ENCODE assay signal across 1 cellular context in the genomic region with DNA sequence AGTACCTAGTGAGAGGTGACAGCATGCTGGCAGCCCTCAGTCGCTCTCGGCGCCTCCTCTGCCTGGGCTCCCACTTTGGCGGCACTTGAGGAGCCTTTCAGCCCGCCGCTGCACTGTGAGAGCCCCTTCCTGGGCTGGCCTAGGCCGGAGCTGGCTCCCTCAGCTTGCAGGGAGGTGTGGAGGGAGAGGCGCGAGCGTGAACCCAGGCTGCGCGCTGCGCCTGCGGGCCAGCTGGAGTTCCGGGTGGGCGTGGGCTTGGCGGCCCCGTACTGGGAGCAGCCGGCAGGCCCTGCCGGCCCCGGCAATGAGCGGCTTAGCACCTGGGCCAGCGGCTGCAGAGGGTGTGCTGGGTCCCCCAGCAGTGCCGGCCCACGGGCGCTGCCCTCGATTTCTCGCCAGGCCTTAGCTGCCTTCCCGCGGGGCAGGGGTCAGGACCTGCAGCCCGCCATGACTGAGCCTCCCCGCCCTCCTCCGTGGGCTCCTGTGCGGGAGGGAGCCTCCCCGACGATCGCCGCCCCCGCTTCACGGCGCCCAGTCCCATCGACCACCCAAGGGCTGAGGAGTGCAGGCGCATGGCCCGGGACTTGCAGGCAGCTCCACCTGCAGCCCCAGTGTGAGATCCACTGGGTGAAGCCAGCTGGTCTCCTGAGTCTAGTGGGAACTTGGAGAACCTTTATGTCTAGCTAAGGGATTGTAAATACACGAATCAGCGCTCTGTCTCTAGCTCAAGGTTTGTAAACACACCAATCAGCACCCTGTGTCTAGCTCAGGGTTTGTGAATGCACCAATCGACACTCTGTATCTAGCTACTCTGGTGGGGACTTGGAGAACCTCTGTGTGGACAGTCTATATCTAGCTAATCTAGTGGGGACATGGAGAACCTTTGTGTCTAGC.
TF ChIP-seq lines count a peak whose summit lies in the region.
"Not testable (repeated sequence)": the region's sequence is repeated elsewhere in the genome, so short reads cannot be mapped to it uniquely, and the experiment has no call there.

No MANE protein-coding gene starts in this region.

TF ChIP-seq in K562, 482 proteins besides CTCF, POLR2A, EP300 and RAD21 (continued from another document):
- TF ChIP-seq YY1 (IDR thresholded peaks at IDR 0.05; ENCODE audit: borderline replicate concordance in 1 of 3, control insufficient read depth in 1 of 3, extremely low read depth in 1 of 3, insufficient read depth in 3 of 3, insufficient read length in 1 of 3, insufficient replicate concordance in 2 of 3, low read depth in 1 of 3, low read length in 2 of 3) (peak in 1 of 3 experiments; percentile 27), RBM25 (IDR thresholded peaks at IDR 0.05; ENCODE audit: low read depth, low read length, severe bottlenecking) (peak; percentile 39), ZFX (CRISPR knock-in tag; IDR thresholded peaks at IDR 0.05) (peak; percentile 15; the same call in 1 of the 2 replicates), ZBTB7A (IDR thresholded peaks at IDR 0.05; ENCODE audit: borderline replicate concordance, control insufficient read depth, low read depth, low read length) (peak; percentile 19; the same call in 1 of the 2 replicates), ATF1 (tag; IDR thresholded peaks at IDR 0.05) (0 out of 2 replicates have a peak, but pooled peaks have one; percentile 24), NR2C2 (tag; IDR thresholded peaks at IDR 0.05) (peak; percentile 45), MBD2 (IDR thresholded peaks at IDR 0.05; ENCODE audit: borderline replicate concordance, low read depth) (peak; percentile 58; the same call in 1 of the 2 replicates), POLR2G (IDR thresholded peaks at IDR 0.05; ENCODE audit: low read depth, low read length) (peak; percentile 54), PHF8 (IDR thresholded peaks at IDR 0.05; ENCODE audit: borderline replicate concordance, low read length) (peak; percentile 16; the same call in 1 of the 2 replicates), NONO (IDR thresholded peaks at IDR 0.05; ENCODE audit: low read depth in 2 of 2, low read length in 1 of 2) (peak in 1 of 2 experiments; percentile 23; a peak in 1 of 4 replicates), NRF1 (conservative IDR thresholded peaks at IDR 0.05 in 1 of 2, IDR thresholded peaks at IDR 0.05 in 1 of 2) (peak; percentile 71 to 81), CXXC5 (CRISPR knock-in tag; IDR thresholded peaks at IDR 0.05) (peak; percentile 35; the same call in 1 of the 2 replicates), CC2D1A (IDR thresholded peaks at IDR 0.05) (peak; percentile 65; the same call in 1 of the 2 replicates)
- TF ChIP-seq, protein P1, sequence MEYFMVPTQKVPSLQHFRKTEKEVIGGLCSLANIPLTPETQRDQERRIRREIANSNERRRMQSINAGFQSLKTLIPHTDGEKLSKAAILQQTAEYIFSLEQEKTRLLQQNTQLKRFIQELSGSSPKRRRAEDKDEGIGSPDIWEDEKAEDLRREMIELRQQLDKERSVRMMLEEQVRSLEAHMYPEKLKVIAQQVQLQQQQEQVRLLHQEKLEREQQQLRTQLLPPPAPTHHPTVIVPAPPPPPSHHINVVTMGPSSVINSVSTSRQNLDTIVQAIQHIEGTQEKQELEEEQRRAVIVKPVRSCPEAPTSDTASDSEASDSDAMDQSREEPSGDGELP (CRISPR knock-in tag; IDR thresholded peaks at IDR 0.05; ENCODE audit: borderline replicate concordance), result peak; percentile 33; the same call in 1 of the 2 replicates
- not testable (repeated sequence) for TF ChIP-seq ATF1, NR2C2 (CRISPR knock-in tag; IDR thresholded peaks at IDR 0.05)
- TF ChIP-seq, protein P2, sequence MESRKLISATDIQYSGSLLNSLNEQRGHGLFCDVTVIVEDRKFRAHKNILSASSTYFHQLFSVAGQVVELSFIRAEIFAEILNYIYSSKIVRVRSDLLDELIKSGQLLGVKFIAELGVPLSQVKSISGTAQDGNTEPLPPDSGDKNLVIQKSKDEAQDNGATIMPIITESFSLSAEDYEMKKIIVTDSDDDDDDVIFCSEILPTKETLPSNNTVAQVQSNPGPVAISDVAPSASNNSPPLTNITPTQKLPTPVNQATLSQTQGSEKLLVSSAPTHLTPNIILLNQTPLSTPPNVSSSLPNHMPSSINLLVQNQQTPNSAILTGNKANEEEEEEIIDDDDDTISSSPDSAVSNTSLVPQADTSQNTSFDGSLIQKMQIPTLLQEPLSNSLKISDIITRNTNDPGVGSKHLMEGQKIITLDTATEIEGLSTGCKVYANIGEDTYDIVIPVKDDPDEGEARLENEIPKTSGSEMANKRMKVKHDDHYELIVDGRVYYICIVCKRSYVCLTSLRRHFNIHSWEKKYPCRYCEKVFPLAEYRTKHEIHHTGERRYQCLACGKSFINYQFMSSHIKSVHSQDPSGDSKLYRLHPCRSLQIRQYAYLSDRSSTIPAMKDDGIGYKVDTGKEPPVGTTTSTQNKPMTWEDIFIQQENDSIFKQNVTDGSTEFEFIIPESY (CRISPR knock-in tag; IDR thresholded peaks at IDR 0.05), result peak; percentile 34; the same call in 1 of the 2 replicates
- TF ChIP-seq, protein P3, sequence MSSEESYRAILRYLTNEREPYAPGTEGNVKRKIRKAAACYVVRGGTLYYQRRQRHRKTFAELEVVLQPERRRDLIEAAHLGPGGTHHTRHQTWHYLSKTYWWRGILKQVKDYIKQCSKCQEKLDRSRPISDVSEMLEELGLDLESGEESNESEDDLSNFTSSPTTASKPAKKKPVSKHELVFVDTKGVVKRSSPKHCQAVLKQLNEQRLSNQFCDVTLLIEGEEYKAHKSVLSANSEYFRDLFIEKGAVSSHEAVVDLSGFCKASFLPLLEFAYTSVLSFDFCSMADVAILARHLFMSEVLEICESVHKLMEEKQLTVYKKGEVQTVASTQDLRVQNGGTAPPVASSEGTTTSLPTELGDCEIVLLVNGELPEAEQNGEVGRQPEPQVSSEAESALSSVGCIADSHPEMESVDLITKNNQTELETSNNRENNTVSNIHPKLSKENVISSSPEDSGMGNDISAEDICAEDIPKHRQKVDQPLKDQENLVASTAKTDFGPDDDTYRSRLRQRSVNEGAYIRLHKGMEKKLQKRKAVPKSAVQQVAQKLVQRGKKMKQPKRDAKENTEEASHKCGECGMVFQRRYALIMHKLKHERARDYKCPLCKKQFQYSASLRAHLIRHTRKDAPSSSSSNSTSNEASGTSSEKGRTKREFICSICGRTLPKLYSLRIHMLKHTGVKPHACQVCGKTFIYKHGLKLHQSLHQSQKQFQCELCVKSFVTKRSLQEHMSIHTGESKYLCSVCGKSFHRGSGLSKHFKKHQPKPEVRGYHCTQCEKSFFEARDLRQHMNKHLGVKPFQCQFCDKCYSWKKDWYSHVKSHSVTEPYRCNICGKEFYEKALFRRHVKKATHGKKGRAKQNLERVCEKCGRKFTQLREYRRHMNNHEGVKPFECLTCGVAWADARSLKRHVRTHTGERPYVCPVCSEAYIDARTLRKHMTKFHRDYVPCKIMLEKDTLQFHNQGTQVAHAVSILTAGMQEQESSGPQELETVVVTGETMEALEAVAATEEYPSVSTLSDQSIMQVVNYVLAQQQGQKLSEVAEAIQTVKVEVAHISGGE (CRISPR knock-in tag; IDR thresholded peaks at IDR 0.05), result 0 out of 6 replicates have a peak, but pooled peaks of 1 of the 3 experiments have one; percentile 17
- TF ChIP-seq, protein P4, sequence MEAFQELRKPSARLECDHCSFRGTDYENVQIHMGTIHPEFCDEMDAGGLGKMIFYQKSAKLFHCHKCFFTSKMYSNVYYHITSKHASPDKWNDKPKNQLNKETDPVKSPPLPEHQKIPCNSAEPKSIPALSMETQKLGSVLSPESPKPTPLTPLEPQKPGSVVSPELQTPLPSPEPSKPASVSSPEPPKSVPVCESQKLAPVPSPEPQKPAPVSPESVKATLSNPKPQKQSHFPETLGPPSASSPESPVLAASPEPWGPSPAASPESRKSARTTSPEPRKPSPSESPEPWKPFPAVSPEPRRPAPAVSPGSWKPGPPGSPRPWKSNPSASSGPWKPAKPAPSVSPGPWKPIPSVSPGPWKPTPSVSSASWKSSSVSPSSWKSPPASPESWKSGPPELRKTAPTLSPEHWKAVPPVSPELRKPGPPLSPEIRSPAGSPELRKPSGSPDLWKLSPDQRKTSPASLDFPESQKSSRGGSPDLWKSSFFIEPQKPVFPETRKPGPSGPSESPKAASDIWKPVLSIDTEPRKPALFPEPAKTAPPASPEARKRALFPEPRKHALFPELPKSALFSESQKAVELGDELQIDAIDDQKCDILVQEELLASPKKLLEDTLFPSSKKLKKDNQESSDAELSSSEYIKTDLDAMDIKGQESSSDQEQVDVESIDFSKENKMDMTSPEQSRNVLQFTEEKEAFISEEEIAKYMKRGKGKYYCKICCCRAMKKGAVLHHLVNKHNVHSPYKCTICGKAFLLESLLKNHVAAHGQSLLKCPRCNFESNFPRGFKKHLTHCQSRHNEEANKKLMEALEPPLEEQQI (IDR thresholded peaks at IDR 0.05), result peak; percentile 48; the same call in 1 of the 2 replicates
